Comparison of ENCODE assay signal across 1 cellular context in the genomic region with DNA sequence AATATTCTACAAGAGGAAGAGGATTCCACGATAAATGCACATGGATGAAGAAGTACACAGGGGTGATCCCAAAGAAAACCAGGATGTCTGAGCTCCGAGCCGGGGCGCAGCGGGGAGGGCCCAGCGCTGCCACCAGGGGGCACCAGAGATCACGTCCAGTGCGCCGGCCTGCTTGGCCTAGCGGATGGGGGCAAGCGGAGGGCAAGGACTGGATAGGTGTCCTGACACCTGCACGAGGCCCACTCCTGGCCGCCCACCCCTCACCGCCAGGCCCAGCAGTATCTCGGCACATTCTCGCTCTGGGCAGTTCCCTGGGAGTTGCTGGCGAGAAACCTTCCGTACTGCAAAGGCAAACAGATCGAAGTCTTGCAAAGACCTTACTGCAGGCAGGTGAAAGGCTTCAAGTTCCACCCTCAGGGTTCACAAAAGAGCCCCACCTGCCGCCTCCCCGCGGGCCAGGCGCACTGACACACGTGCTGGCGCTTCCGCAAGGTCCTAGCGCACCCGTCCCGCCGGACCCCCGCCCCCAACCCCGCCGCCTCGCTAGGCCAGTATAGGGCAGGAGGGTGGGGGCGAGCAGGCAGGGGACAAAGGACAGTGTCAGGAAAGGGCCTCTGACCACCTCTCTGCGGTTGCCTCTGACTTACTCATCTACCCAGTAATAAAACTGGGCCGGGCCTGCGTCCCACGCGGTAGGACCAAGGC.
A peak's percentile ranks its signal among the peaks of the same experiment; 100 is the strongest.
TF ChIP-seq lines count a peak whose summit lies in the region.

No MANE protein-coding gene starts in this region.

TF ChIP-seq in IMR-90, 13 proteins besides CTCF, POLR2A, EP300 and RAD21 (continued from another document):
- TF ChIP-seq USF2 (IDR thresholded peaks at IDR 0.05; ENCODE audit: low read depth, low read length), result no peak
- 0 out of 2 replicates have a peak, but pooled peaks have one; percentile 63 for TF ChIP-seq MAZ (IDR thresholded peaks at IDR 0.05; ENCODE audit: borderline replicate concordance, low read depth, low read length)
